ENCODE assay signal across 19 cellular contexts in the genomic region with DNA sequence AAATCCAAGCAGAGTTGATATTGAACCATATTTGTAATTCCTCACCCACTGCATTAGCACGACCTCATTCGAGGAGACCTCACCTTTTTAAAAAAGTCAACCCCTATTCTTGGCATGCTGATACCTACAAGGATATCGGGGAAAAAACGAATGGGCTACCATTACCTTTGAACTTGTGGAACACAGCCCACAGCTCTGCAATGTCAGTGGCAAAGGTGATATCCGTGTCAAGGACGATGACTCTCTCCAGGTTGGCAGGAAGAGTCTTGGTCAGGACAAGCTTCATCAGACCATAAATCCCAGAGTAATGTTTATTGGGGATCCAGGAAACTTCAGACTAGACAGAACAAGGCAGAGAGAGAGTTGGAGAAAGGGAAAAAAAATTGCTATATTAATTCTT.
DNase-seq lines count a peak whose midpoint lies in the region; ATAC-seq lines count a peak whose summit lies in the region.
"Had no signal": no experiment of that assay in that cellular context is flagged by ENCODE, and none has a peak within 500 bp of the region (broad histone marks: within the 10 kb centered on the region; RNA-seq: fewer than 3 reads in every experiment).

No MANE protein-coding gene starts in this region.

- H3K9me3 Mint-ChIP-seq in naive B cell, result peaks cover 0 to 4% (median 0%) of the 10 kb centered on the region in 7 donors

- H3K4me1 Mint-ChIP-seq in naive B cell, result peaks cover 70 to 86% (median 73%) of the 10 kb centered on the region in 3 donors
- H3K4me1 Mint-ChIP-seq: CD14-positive monocyte had no signal

- no peaks in the 10 kb centered on the region for H3K27me3 Mint-ChIP-seq in naive B cell

- peak; percentile 70 for DNase-seq in left lobe of liver (ENCODE audit: low spot score)
- DNase-seq in naive B cell, result no peak
- DNase-seq in NOMO-1 treated with dmso at 0.1 percent for 144 hours (lab: John Stamatoyannopoulos, UW; ENCODE audit: unreplicated experiment), result no peak
- DNase-seq: ACHN; BE2C; Calu3; CD8-positive, alpha-beta T cell; DMS79 treated with DMSO at 0.1 percent for 48 hours; GF-D8; GM23248; IMR-90 had no signal

- H3K36me3 ChIP-seq in BLaER1, result peaks cover 12% of the 10 kb centered on the region
- H3K36me3 ChIP-seq in BLaER1 treated with 17β-estradiol and CSF1 and Interleukin-3, amounts not matched to agents 10 nM and 100 nM, result peaks cover 15 to 44% (median 28%) of the 10 kb centered on the region in 11 experiments; a peak in 21 of 22 replicates
- H3K36me3 ChIP-seq: BE2C, HAP-1 had no signal

- no peak overlapping the region for H3K27ac ChIP-seq in BLaER1
- H3K27ac ChIP-seq in BLaER1 treated with 17β-estradiol and CSF1 and Interleukin-3, amounts not matched to agents 10 nM and 100 nM, result peak overlapping the region in 5 of 11 experiments; percentile 41 to 79 (median 67); a peak in 9 of 22 replicates
- H3K27ac ChIP-seq: GM23248, HL-60 had no signal

- peaks cover 4 to 16% of the 10 kb centered on the region in 2 donors for H3K36me3 Mint-ChIP-seq in naive B cell
- H3K36me3 Mint-ChIP-seq: CD14-positive monocyte; CD8-positive, alpha-beta T cell had no signal

- peak overlapping the region in 6 of 8 donors; percentile 7 to 54 (median 24) for H3K4me3 Mint-ChIP-seq in naive B cell
- H3K4me3 Mint-ChIP-seq: CD14-positive monocyte; CD8-positive, alpha-beta T cell had no signal

- no peaks in the 10 kb centered on the region for H3K27me3 ChIP-seq in BLaER1
- H3K27me3 ChIP-seq in BLaER1 treated with 17β-estradiol and CSF1 and Interleukin-3, amounts not matched to agents 10 nM and 100 nM, result no peaks in the 10 kb centered on the region
- H3K27me3 ChIP-seq: BE2C had no signal

- no peak overlapping the region for H3K4me3 ChIP-seq in BLaER1
- H3K4me3 ChIP-seq in BLaER1 treated with 17β-estradiol and CSF1 and Interleukin-3, amounts not matched to agents 10 nM and 100 nM, result no peak overlapping the region
- H3K4me3 ChIP-seq: GM23248, HAP-1, K562 had no signal

- H4K20me1 ChIP-seq in BLaER1, result no peaks in the 10 kb centered on the region
- no peaks in the 10 kb centered on the region for H4K20me1 ChIP-seq in BLaER1 treated with 17β-estradiol and CSF1 and Interleukin-3, amounts not matched to agents 10 nM and 100 nM

- H3K9ac ChIP-seq in BLaER1, result no peak overlapping the region
- H3K9ac ChIP-seq in BLaER1 treated with 17β-estradiol and CSF1 and Interleukin-3, amounts not matched to agents 10 nM and 100 nM, result no peak overlapping the region
- H3K9ac ChIP-seq: GM23248 had no signal

- peaks cover 74% of the 10 kb centered on the region for H3K4me1 ChIP-seq in BLaER1
- peaks cover 35 to 71% (median 66%) of the 10 kb centered on the region in 10 experiments for H3K4me1 ChIP-seq in BLaER1 treated with 17β-estradiol and CSF1 and Interleukin-3, amounts not matched to agents 10 nM and 100 nM
- H3K4me1 ChIP-seq: BE2C, HAP-1 had no signal

- H3K9me3 ChIP-seq in BLaER1, result peaks cover 20% of the 10 kb centered on the region
- H3K9me3 ChIP-seq in BLaER1 treated with 17β-estradiol and CSF1 and Interleukin-3, amounts not matched to agents 10 nM and 100 nM (replicated peaks in 1 of 11), result peaks cover 8 to 43% (median 37%) of the 10 kb centered on the region in 11 experiments; a peak in 21 of 22 replicates
- H3K9me3 ChIP-seq: BE2C, HAP-1 had no signal

- H3K4me2 ChIP-seq in BLaER1, result peak overlapping the region; percentile 80
- peak overlapping the region in 10 of 11 experiments; percentile 22 to 93 (median 78); a peak in 12 of 22 replicates for H3K4me2 ChIP-seq in BLaER1 treated with 17β-estradiol and CSF1 and Interleukin-3, amounts not matched to agents 10 nM and 100 nM

- H3K27ac Mint-ChIP-seq in naive B cell, result peak overlapping the region in 5 of 6 donors; percentile 4 to 87 (median 73)
- H3K27ac Mint-ChIP-seq: CD14-positive monocyte; CD8-positive, alpha-beta T cell had no signal

- peak; percentile 80 for ATAC-seq in left lobe of liver
- ATAC-seq in naive B cell (ENCODE audit: low read depth in 2 of 2), result no peak
- no peak for ATAC-seq in HG02973 (IDR thresholded peaks at IDR 0.05; ENCODE audit: unreplicated experiment)
- no peak for ATAC-seq in HG03095 (IDR thresholded peaks at IDR 0.05; ENCODE audit: unreplicated experiment)
- ATAC-seq: CD8-positive, alpha-beta T cell; K562 had no signal
